ENCODE assay signal across 10 cellular contexts in genomic region chr7:12569673-12570072, GRCh38.
DNase-seq lines count a peak whose midpoint lies in the region; ATAC-seq and FAIRE-seq lines count a peak whose summit lies in the region.
"Had no signal": no experiment of that assay in that cellular context is flagged by ENCODE, and none has a peak within 500 bp of the region (broad histone marks: within the 10 kb centered on the region; RNA-seq: fewer than 3 reads in every experiment).

No MANE protein-coding gene starts in this region.

- no peaks in the 10 kb centered on the region for H3K36me3 Mint-ChIP-seq in stimulated activated naive CD8-positive, alpha-beta T cell treated with anti-CD3 and anti-CD28 coated beads, Interleukin-15, Interleukin-2, amounts not matched to agents 100 ng/mL and 50 ng/mL, for 24 hours (ENCODE audit: low read depth)
- no peaks in the 10 kb centered on the region for H3K36me3 Mint-ChIP-seq in effector memory CD8-positive, alpha-beta T cell (ENCODE audit: insufficient read depth)
- H3K36me3 Mint-ChIP-seq in stimulated activated naive B cell treated with anti-CD40 and anti-IgM and Interleukin-4, amounts not matched to agents 10 μg/mL and 1 μg/mL and 100 μg/mL, for 72 hours, result no peaks in the 10 kb centered on the region

- peaks cover 16% of the 10 kb centered on the region for H3K4me1 ChIP-seq in HUES48 (ENCODE audit: control insufficient read depth, insufficient read depth, low read length)

- no peaks in the 10 kb centered on the region for H3K9me3 ChIP-seq in HUES48 (ENCODE audit: control insufficient read depth, insufficient read depth, low read length)
- H3K9me3 ChIP-seq: HAP-1 had no signal

- peaks cover 57% of the 10 kb centered on the region for H3K27me3 Mint-ChIP-seq in stimulated activated naive CD8-positive, alpha-beta T cell treated with anti-CD3 and anti-CD28 coated beads, Interleukin-15, Interleukin-2, amounts not matched to agents 100 ng/mL and 50 ng/mL, for 24 hours
- H3K27me3 Mint-ChIP-seq in effector memory CD8-positive, alpha-beta T cell, result peaks cover 49 to 59% of the 10 kb centered on the region in 2 donors
- peaks cover 31 to 35% of the 10 kb centered on the region in 2 donors for H3K27me3 Mint-ChIP-seq in stimulated activated naive B cell treated with anti-CD40 and anti-IgM and Interleukin-4, amounts not matched to agents 10 μg/mL and 1 μg/mL and 100 μg/mL, for 72 hours

- peak overlapping the region; percentile 76 for H3K4me3 Mint-ChIP-seq in stimulated activated naive CD8-positive, alpha-beta T cell treated with anti-CD3 and anti-CD28 coated beads, Interleukin-15, Interleukin-2, amounts not matched to agents 100 ng/mL and 50 ng/mL, for 24 hours
- peak overlapping the region; percentile 74 to 83 for H3K4me3 Mint-ChIP-seq in effector memory CD8-positive, alpha-beta T cell
- no peak overlapping the region for H3K4me3 Mint-ChIP-seq in stimulated activated naive B cell treated with anti-CD40 and anti-IgM and Interleukin-4, amounts not matched to agents 10 μg/mL and 1 μg/mL and 100 μg/mL, for 72 hours

- peak overlapping the region; percentile 52; the same call in 1 of the 2 replicates for H3K4me3 ChIP-seq in HUES48 (ENCODE audit: low read depth, low read length)

- DNase-seq in stimulated activated naive CD8-positive, alpha-beta T cell treated with anti-CD3 and anti-CD28 coated beads, Interleukin-15, Interleukin-2, amounts not matched to agents 100 U/mL and 50 U/mL, for 24 hours, result no peak
- no peak for DNase-seq in effector memory CD8-positive, alpha-beta T cell
- DNase-seq in stimulated activated naive B cell treated with anti-CD40 and anti-IgM and Interleukin-4, amounts not matched to agents 10 μg/mL and 1 μg/mL and 100 μg/mL, for 72 hours, result no peak
- no peak for DNase-seq in RCC 7860 (ENCODE audit: low spot score)
- no peak for DNase-seq in NCI-H774 (lab: John Stamatoyannopoulos, UW)

- peaks cover 52% of the 10 kb centered on the region for H3K27me3 ChIP-seq in HUES48 (ENCODE audit: control insufficient read depth, insufficient read depth, low read length)

- no peak for ATAC-seq in stimulated activated naive CD8-positive, alpha-beta T cell treated with anti-CD3 and anti-CD28 coated beads, Interleukin-15, Interleukin-2, amounts not matched to agents 100 U/mL and 50 U/mL, for 24 hours
- no peak for ATAC-seq in effector memory CD8-positive, alpha-beta T cell (replicated peaks)
- ATAC-seq in stimulated activated naive B cell treated with anti-CD40 and anti-IgM and Interleukin-4, amounts not matched to agents 10 μg/mL and 1 μg/mL and 100 μg/mL, for 72 hours (replicated peaks), result no peak
- no peak for ATAC-seq in HG03135 (IDR thresholded peaks at IDR 0.05; ENCODE audit: unreplicated experiment)

- H3K27ac ChIP-seq in HUES48 (ENCODE audit: low read depth, low read length), result no peak overlapping the region

- no peak overlapping the region for H3K27ac Mint-ChIP-seq in stimulated activated naive CD8-positive, alpha-beta T cell treated with anti-CD3 and anti-CD28 coated beads, Interleukin-15, Interleukin-2, amounts not matched to agents 100 ng/mL and 50 ng/mL, for 24 hours
- H3K27ac Mint-ChIP-seq in effector memory CD8-positive, alpha-beta T cell, result no peak overlapping the region
- H3K27ac Mint-ChIP-seq in stimulated activated naive B cell treated with anti-CD40 and anti-IgM and Interleukin-4, amounts not matched to agents 10 μg/mL and 1 μg/mL and 100 μg/mL, for 72 hours, result no peak overlapping the region

- no peaks in the 10 kb centered on the region for H3K36me3 ChIP-seq in HUES48 (ENCODE audit: control insufficient read depth, insufficient read depth, low read length)
- H3K36me3 ChIP-seq: HAP-1 had no signal

- H3K4me1 Mint-ChIP-seq in stimulated activated naive CD8-positive, alpha-beta T cell treated with anti-CD3 and anti-CD28 coated beads, Interleukin-15, Interleukin-2, amounts not matched to agents 100 ng/mL and 50 ng/mL, for 24 hours (ENCODE audit: low read depth), result peaks cover 17% of the 10 kb centered on the region
- peaks cover 8 to 12% of the 10 kb centered on the region in 2 donors for H3K4me1 Mint-ChIP-seq in effector memory CD8-positive, alpha-beta T cell (ENCODE audit: low read depth in 2 of 2)
- peaks cover 8 to 17% of the 10 kb centered on the region in 2 donors for H3K4me1 Mint-ChIP-seq in stimulated activated naive B cell treated with anti-CD40 and anti-IgM and Interleukin-4, amounts not matched to agents 10 μg/mL and 1 μg/mL and 100 μg/mL, for 72 hours

- H3K9me3 Mint-ChIP-seq in stimulated activated naive CD8-positive, alpha-beta T cell treated with anti-CD3 and anti-CD28 coated beads, Interleukin-15, Interleukin-2, amounts not matched to agents 100 ng/mL and 50 ng/mL, for 24 hours, result no peaks in the 10 kb centered on the region
- H3K9me3 Mint-ChIP-seq in effector memory CD8-positive, alpha-beta T cell, result no peaks in the 10 kb centered on the region
- H3K9me3 Mint-ChIP-seq in stimulated activated naive B cell treated with anti-CD40 and anti-IgM and Interleukin-4, amounts not matched to agents 10 μg/mL and 1 μg/mL and 100 μg/mL, for 72 hours, result no peaks in the 10 kb centered on the region

- H3K9ac ChIP-seq in HUES48 (ENCODE audit: low read depth, low read length), result no peak overlapping the region

- no peak for FAIRE-seq in RCC 7860 (lab: Jason Lieb, UNC)
- FAIRE-seq: colon had no signal

Comparison
In these comparisons a context has a peak if more than half of its experiments do, and no peak if none do; other contexts are left out.
1. H3K4me3 Mint-ChIP-seq: peak in stimulated activated naive CD8-positive, alpha-beta T cell treated with anti-CD3 and anti-CD28 coated beads, Interleukin-15, Interleukin-2, amounts not matched to agents 100 ng/mL and 50 ng/mL, for 24 hours (single experiment) and effector memory CD8-positive, alpha-beta T cell (2 of 2); none in stimulated activated naive B cell treated with anti-CD40 and anti-IgM and Interleukin-4, amounts not matched to agents 10 μg/mL and 1 μg/mL and 100 μg/mL, for 72 hours (0 of 2).